10 cellular contexts compared by ENCODE assay signal in genomic region chr2:38515155-38516074, GRCh38.
A peak's percentile ranks its signal among the peaks of the same experiment; 100 is the strongest.
DNase-seq lines count a peak whose midpoint lies in the region; ATAC-seq, FAIRE-seq and TF ChIP-seq lines count a peak whose summit lies in the region.
"Had no signal": no experiment of that assay in that cellular context is flagged by ENCODE, and none has a peak within 500 bp of the region (broad histone marks: within the 10 kb centered on the region; RNA-seq: fewer than 3 reads in every experiment).

No MANE protein-coding gene starts in this region.

- no peak for TF ChIP-seq POLR2A in suprapubic skin (IDR thresholded peaks at IDR 0.05)

- DNase-seq in LHCN-M2 (ENCODE audit: low read depth) (peak; percentile 62), cardiac fibroblast (ENCODE audit: low read depth in 2 of 2) (peak; percentile 73 to 83), left lung (peak; percentile 68 to 78), suprapubic skin (ENCODE audit: low spot score in 2 of 2) (peak in 1 of 2 donors; percentile 65), GM10248 (ENCODE audit: extremely low spot score) (no peak), small intestine (no peak), NCI-H1694 (lab: John Stamatoyannopoulos, UW) (no peak)
- DNase-seq: NCI-H1436 had no signal

- TF ChIP-seq CTCF in cardiac fibroblast (IDR thresholded peaks at IDR 0.05; ENCODE audit: low read depth, low read length) (no peak), left lung (IDR thresholded peaks at IDR 0.05) (no peak), suprapubic skin (IDR thresholded peaks at IDR 0.05) (no peak), GM10248 (IDR thresholded peaks at IDR 0.05; ENCODE audit: control extremely low read depth, extremely low read depth, low read depth, missing control alignments) (no peak)

- H3K36me3 ChIP-seq in left lung (no peaks in the 10 kb centered on the region), suprapubic skin (no peaks in the 10 kb centered on the region), small intestine (ENCODE audit: control insufficient read depth in 2 of 2, insufficient read depth in 2 of 2, low read length in 2 of 2) (no peaks in the 10 kb centered on the region)

- no peak for TF ChIP-seq EP300 in suprapubic skin (IDR thresholded peaks at IDR 0.05)

- H3K9me3 ChIP-seq in left lung (no peaks in the 10 kb centered on the region), suprapubic skin (no peaks in the 10 kb centered on the region), small intestine (ENCODE audit: control insufficient read depth, low read depth) (no peaks in the 10 kb centered on the region)

- intact Hi-C loops in left lung (cut with DNase I) = no loop called here

- H3K27ac ChIP-seq in left lung (peak overlapping the region; percentile 64 to 86), suprapubic skin (peak overlapping the region; percentile 88), small intestine (ENCODE audit: low read depth in 1 of 2, low read length in 1 of 2) (peak overlapping the region in 1 of 2 donors; percentile 66)

- H3K27me3 ChIP-seq in left lung (no peaks in the 10 kb centered on the region), suprapubic skin (no peaks in the 10 kb centered on the region), small intestine (ENCODE audit: control insufficient read depth in 2 of 2, insufficient read depth in 2 of 2, low read length in 2 of 2) (no peaks in the 10 kb centered on the region)

- H3K4me1 ChIP-seq in left lung (no peaks in the 10 kb centered on the region), suprapubic skin (no peaks in the 10 kb centered on the region), small intestine (ENCODE audit: control insufficient read depth in 2 of 2, insufficient read depth in 1 of 2, low read depth in 1 of 2, low read length in 1 of 2) (no peaks in the 10 kb centered on the region)

- CTCF ChIA-PET in GM10248 (lab: Yijun Ruan, JAX) = no interaction called here

- FAIRE-seq in small intestine (lab: Jason Lieb, UNC) = no peak
- FAIRE-seq: TTC549 had no signal

- ATAC-seq in left lung (peak; percentile 85), GM18517 (IDR thresholded peaks at IDR 0.05; ENCODE audit: unreplicated experiment) (no peak)

- POLR2A ChIA-PET in GM10248 (lab: Yijun Ruan, JAX) = no interaction called here

- H3K4me3 ChIP-seq in cardiac fibroblast (replicated peaks in 1 of 2; ENCODE audit: low read depth in 2 of 2, low read length in 2 of 2) = peak overlapping the region; percentile 11 to 28
- no peak overlapping the region for H3K4me3 ChIP-seq in left lung
- peak overlapping the region; percentile 18 for H3K4me3 ChIP-seq in suprapubic skin
- H3K4me3 ChIP-seq in small intestine (ENCODE audit: low read depth in 1 of 2, low read length in 2 of 2) = no peak overlapping the region

- WGBS in suprapubic skin = 47% methylated on average over 23 of the region's 26 CpGs
- 71 to 78% (median 74%) methylated on average over 26 of the region's 26 CpGs for WGBS in small intestine, 3 donors

Comparison
In these comparisons a context has a peak if more than half of its experiments do, and no peak if none do; other contexts are left out.
1. DNase-seq: peak in LHCN-M2 (single experiment), cardiac fibroblast (2 of 2) and left lung (2 of 2); none in GM10248 (single experiment), small intestine (single experiment) and NCI-H1694 (single experiment).
2. H3K4me3 ChIP-seq: peak in cardiac fibroblast (2 of 2) and suprapubic skin (single experiment); none in left lung (0 of 2) and small intestine (0 of 2).